Comparison of ENCODE assay signal across 2 cellular contexts in the genomic region with DNA sequence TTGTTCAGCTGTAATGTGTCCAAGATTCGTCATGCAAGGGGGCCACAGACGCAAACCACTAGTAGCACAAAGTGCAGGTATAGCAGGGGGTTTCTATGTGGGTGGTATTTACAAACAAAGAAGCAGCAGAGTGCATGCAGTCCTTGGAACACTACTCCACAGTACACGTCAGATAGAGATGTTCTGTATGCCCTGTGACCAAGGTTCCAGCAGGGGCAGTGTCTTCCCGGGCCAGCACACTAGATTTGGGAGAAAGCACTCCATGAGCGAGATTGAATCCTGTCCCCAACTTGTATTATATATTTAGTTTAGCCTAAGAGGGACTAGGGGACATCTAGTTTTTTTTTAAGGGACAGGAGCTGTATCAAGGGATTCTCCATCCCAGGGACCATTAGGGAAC.
TF ChIP-seq lines count a peak whose summit lies in the region.

No MANE protein-coding gene starts in this region.

TF ChIP-seq in HCT116, 20 proteins besides CTCF, POLR2A, EP300 and RAD21 (continued from another document):
- TF ChIP-seq, protein P1, sequence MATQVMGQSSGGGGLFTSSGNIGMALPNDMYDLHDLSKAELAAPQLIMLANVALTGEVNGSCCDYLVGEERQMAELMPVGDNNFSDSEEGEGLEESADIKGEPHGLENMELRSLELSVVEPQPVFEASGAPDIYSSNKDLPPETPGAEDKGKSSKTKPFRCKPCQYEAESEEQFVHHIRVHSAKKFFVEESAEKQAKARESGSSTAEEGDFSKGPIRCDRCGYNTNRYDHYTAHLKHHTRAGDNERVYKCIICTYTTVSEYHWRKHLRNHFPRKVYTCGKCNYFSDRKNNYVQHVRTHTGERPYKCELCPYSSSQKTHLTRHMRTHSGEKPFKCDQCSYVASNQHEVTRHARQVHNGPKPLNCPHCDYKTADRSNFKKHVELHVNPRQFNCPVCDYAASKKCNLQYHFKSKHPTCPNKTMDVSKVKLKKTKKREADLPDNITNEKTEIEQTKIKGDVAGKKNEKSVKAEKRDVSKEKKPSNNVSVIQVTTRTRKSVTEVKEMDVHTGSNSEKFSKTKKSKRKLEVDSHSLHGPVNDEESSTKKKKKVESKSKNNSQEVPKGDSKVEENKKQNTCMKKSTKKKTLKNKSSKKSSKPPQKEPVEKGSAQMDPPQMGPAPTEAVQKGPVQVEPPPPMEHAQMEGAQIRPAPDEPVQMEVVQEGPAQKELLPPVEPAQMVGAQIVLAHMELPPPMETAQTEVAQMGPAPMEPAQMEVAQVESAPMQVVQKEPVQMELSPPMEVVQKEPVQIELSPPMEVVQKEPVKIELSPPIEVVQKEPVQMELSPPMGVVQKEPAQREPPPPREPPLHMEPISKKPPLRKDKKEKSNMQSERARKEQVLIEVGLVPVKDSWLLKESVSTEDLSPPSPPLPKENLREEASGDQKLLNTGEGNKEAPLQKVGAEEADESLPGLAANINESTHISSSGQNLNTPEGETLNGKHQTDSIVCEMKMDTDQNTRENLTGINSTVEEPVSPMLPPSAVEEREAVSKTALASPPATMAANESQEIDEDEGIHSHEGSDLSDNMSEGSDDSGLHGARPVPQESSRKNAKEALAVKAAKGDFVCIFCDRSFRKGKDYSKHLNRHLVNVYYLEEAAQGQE (IDR thresholded peaks at IDR 0.05; ENCODE audit: low read depth), result no peak
- no peak for TF ChIP-seq ZNF274 (IDR thresholded peaks at IDR 0.05; ENCODE audit: low read depth, low read length)
- TF ChIP-seq SP1 (IDR thresholded peaks at IDR 0.05; ENCODE audit: low read depth), result no peak
- TF ChIP-seq YY1 (IDR thresholded peaks at IDR 0.05; ENCODE audit: extremely low read depth, insufficient replicate concordance, low read depth, low read length), result no peak
- no peak for TF ChIP-seq SRF (IDR thresholded peaks at IDR 0.05; ENCODE audit: low read depth)
- no peak for TF ChIP-seq FOSL1 (IDR thresholded peaks at IDR 0.05; ENCODE audit: low read depth)
- no peak for TF ChIP-seq JUND (IDR thresholded peaks at IDR 0.05)
- TF ChIP-seq, protein P2, sequence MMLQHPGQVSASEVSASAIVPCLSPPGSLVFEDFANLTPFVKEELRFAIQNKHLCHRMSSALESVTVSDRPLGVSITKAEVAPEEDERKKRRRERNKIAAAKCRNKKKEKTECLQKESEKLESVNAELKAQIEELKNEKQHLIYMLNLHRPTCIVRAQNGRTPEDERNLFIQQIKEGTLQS (IDR thresholded peaks at IDR 0.05), result no peak
- TF ChIP-seq, protein P3, sequence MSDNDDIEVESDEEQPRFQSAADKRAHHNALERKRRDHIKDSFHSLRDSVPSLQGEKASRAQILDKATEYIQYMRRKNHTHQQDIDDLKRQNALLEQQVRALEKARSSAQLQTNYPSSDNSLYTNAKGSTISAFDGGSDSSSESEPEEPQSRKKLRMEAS (IDR thresholded peaks at IDR 0.05), result no peak
- TF ChIP-seq, protein P4, sequence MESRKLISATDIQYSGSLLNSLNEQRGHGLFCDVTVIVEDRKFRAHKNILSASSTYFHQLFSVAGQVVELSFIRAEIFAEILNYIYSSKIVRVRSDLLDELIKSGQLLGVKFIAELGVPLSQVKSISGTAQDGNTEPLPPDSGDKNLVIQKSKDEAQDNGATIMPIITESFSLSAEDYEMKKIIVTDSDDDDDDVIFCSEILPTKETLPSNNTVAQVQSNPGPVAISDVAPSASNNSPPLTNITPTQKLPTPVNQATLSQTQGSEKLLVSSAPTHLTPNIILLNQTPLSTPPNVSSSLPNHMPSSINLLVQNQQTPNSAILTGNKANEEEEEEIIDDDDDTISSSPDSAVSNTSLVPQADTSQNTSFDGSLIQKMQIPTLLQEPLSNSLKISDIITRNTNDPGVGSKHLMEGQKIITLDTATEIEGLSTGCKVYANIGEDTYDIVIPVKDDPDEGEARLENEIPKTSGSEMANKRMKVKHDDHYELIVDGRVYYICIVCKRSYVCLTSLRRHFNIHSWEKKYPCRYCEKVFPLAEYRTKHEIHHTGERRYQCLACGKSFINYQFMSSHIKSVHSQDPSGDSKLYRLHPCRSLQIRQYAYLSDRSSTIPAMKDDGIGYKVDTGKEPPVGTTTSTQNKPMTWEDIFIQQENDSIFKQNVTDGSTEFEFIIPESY (IDR thresholded peaks at IDR 0.05; ENCODE audit: extremely low read depth, insufficient replicate concordance, low read length), result no peak
- no peak for TF ChIP-seq ELF1 (IDR thresholded peaks at IDR 0.05; ENCODE audit: borderline replicate concordance, low read depth)
- TF ChIP-seq EZH2 (IDR thresholded peaks at IDR 0.05), result no peak
- TF ChIP-seq POLR2AphosphoS5 (IDR thresholded peaks at IDR 0.05; ENCODE audit: low read depth, low read length), result no peak
- TF ChIP-seq SIN3A (IDR thresholded peaks at IDR 0.05; ENCODE audit: low read depth), result no peak
- no peak for TF ChIP-seq CEBPB (IDR thresholded peaks at IDR 0.05; ENCODE audit: low read depth)
TF ChIP-seq in HCT116: peak in this region for 0.

TF ChIP-seq in WTC11, 78 proteins besides CTCF, POLR2A, EP300 and RAD21 (continued from another document):
- TF ChIP-seq, protein P5, sequence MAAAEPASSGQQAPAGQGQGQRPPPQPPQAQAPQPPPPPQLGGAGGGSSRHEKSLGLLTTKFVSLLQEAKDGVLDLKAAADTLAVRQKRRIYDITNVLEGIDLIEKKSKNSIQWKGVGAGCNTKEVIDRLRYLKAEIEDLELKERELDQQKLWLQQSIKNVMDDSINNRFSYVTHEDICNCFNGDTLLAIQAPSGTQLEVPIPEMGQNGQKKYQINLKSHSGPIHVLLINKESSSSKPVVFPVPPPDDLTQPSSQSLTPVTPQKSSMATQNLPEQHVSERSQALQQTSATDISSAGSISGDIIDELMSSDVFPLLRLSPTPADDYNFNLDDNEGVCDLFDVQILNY (CRISPR knock-in tag; IDR thresholded peaks at IDR 0.05), result no peak
- TF ChIP-seq EMX1 (CRISPR knock-in tag; IDR thresholded peaks at IDR 0.05) (no peak), NFE2L1 (CRISPR knock-in tag; IDR thresholded peaks at IDR 0.05) (no peak), ZNF219 (CRISPR knock-in tag; IDR thresholded peaks at IDR 0.05; ENCODE audit: borderline replicate concordance) (no peak), SP1 (CRISPR knock-in tag; conservative IDR thresholded peaks at IDR 0.05) (no peak), ZNF317 (CRISPR knock-in tag; IDR thresholded peaks at IDR 0.05; ENCODE audit: borderline replicate concordance, low read depth) (no peak), JUN (CRISPR knock-in tag; IDR thresholded peaks at IDR 0.05) (no peak), HMGA2 (CRISPR knock-in tag; IDR thresholded peaks at IDR 0.05) (no peak), FOXK1 (CRISPR knock-in tag; IDR thresholded peaks at IDR 0.05) (no peak), ZNF232 (CRISPR knock-in tag; IDR thresholded peaks at IDR 0.05) (no peak), FOXP1 (CRISPR knock-in tag; IDR thresholded peaks at IDR 0.05; ENCODE audit: borderline replicate concordance) (no peak)
- TF ChIP-seq, protein P3 (CRISPR knock-in tag; IDR thresholded peaks at IDR 0.05), result no peak
- TF ChIP-seq, protein P6, sequence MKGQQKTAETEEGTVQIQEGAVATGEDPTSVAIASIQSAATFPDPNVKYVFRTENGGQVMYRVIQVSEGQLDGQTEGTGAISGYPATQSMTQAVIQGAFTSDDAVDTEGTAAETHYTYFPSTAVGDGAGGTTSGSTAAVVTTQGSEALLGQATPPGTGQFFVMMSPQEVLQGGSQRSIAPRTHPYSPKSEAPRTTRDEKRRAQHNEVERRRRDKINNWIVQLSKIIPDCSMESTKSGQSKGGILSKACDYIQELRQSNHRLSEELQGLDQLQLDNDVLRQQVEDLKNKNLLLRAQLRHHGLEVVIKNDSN (CRISPR knock-in tag; IDR thresholded peaks at IDR 0.05), result no peak
